Comparison of ENCODE assay signal across 14 cellular contexts in genomic region chr11:48106166-48106565, GRCh38.
DNase-seq lines count a peak whose midpoint lies in the region; ATAC-seq, FAIRE-seq and TF ChIP-seq lines count a peak whose summit lies in the region.
"Had no signal": no experiment of that assay in that cellular context is flagged by ENCODE, and none has a peak within 500 bp of the region (broad histone marks: within the 10 kb centered on the region; RNA-seq: fewer than 3 reads in every experiment).

No MANE protein-coding gene starts in this region.

- H3K27me3 ChIP-seq in WERI-Rb-1 (ENCODE audit: insufficient read depth, low read depth, severe bottlenecking) (no peaks in the 10 kb centered on the region), GM23338 (ENCODE audit: insufficient read depth) (no peaks in the 10 kb centered on the region), stomach (no peaks in the 10 kb centered on the region)
- H3K27me3 ChIP-seq: testis had no signal

- H3K79me2 ChIP-seq in GM23338 (replicated peaks; ENCODE audit: insufficient read depth), result 0 out of 2 replicates have a peak, but pooled peaks cover 5% of the 10 kb centered on the region

- H3K4me3 ChIP-seq in WERI-Rb-1 (ENCODE audit: low read depth, low read length), result no peak overlapping the region
- no peak overlapping the region for H3K4me3 ChIP-seq in GM23338
- H3K4me3 ChIP-seq in stomach, result no peak overlapping the region
- H3K4me3 ChIP-seq: testis had no signal

- H2AFZ ChIP-seq in GM23338, result no peak overlapping the region

- H3K36me3 Mint-ChIP-seq in CD14-positive monocyte (peaks cover 3% of the 10 kb centered on the region in 2 donors), GM23338 (ENCODE audit: low read depth) (no peaks in the 10 kb centered on the region)
- H3K36me3 Mint-ChIP-seq in central memory CD8-positive, alpha-beta T cell (ENCODE audit: insufficient read depth), result peaks cover 9% of the 10 kb centered on the region

- no peak for DNase-seq in CD14-positive monocyte (ENCODE audit: low spot score)
- no peak for DNase-seq in GM12892 (ENCODE audit: insufficient read length)
- peak; percentile 41 for DNase-seq in NOMO-1 treated with DMSO at 0.1 percent for 48 hours (lab: John Stamatoyannopoulos, UW; ENCODE audit: unreplicated experiment)
- DNase-seq in central memory CD8-positive, alpha-beta T cell (ENCODE audit: low spot score in 2 of 2), result no peak
- DNase-seq in WERI-Rb-1, result no peak
- no peak for DNase-seq in GM23338 (ENCODE audit: low spot score)
- no peak for DNase-seq in stomach
- no peak for DNase-seq in NCI-H1417 (lab: John Stamatoyannopoulos, UW)
- DNase-seq: activated gamma-delta T cell, NCI-H1105 treated with DMSO at 0.1 percent for 48 hours, NCI-H510A, testis had no signal

- no peaks in the 10 kb centered on the region for H3K36me3 ChIP-seq in WERI-Rb-1
- no peaks in the 10 kb centered on the region for H3K36me3 ChIP-seq in GM23338 (ENCODE audit: insufficient read depth)
- H3K36me3 ChIP-seq in stomach, result no peaks in the 10 kb centered on the region

- H3K4me1 Mint-ChIP-seq in CD14-positive monocyte (peaks cover 68% of the 10 kb centered on the region), GM23338 (peaks cover 40% of the 10 kb centered on the region)
- H3K4me1 Mint-ChIP-seq in central memory CD8-positive, alpha-beta T cell, result peaks cover 61% of the 10 kb centered on the region

- TF ChIP-seq POLR2A in GM12892 (IDR thresholded peaks at IDR 0.05; ENCODE audit: low read depth, low read length), result no peak
- no peak for TF ChIP-seq POLR2A in stomach (IDR thresholded peaks at IDR 0.05)

- TF ChIP-seq EP300 in stomach (IDR thresholded peaks at IDR 0.05), result no peak

- H3K4me3 Mint-ChIP-seq in CD14-positive monocyte, result no peak overlapping the region
- H3K4me3 Mint-ChIP-seq in central memory CD8-positive, alpha-beta T cell, result no peak overlapping the region
- no peak overlapping the region for H3K4me3 Mint-ChIP-seq in GM23338
- H3K4me3 Mint-ChIP-seq: neural crest cell had no signal

- peaks cover 17% of the 10 kb centered on the region for H3K4me1 ChIP-seq in GM23338 (ENCODE audit: insufficient read depth)
- peaks cover 36 to 86% (median 39%) of the 10 kb centered on the region in 4 donors for H3K4me1 ChIP-seq in stomach

- H3K9me2 ChIP-seq in GM23338 (ENCODE audit: insufficient read depth), result no peaks in the 10 kb centered on the region

- H3K27ac ChIP-seq in WERI-Rb-1 (no peak overlapping the region), GM23338 (ENCODE audit: low read depth) (no peak overlapping the region), stomach (peak overlapping the region in 2 of 5 donors; percentile 13 to 31)
- H3K27ac ChIP-seq: testis had no signal

- peak; percentile 72 for FAIRE-seq in GM12892 (lab: Jason Lieb, UNC)

- intact Hi-C loops in CD14-positive monocyte (cut with micrococcal nuclease) (loop anchor here (2.0 to 5.0 kb wide), 4 partner anchors 74 to 259 kb away; partner anchors contain the start of gene NUP160 (in 1 of the 2)), stomach (cut with DNase I; ENCODE audit: low total_unique reads) (loop anchor here (10.0 kb wide), 2 partner anchors 61 to 171 kb away; no protein-coding TSS in a partner anchor)

- TF ChIP-seq CTCF in CD14-positive monocyte (IDR thresholded peaks at IDR 0.05) (no peak), WERI-Rb-1 (IDR thresholded peaks at IDR 0.05; ENCODE audit: low read depth, low read length) (no peak), GM23338 (conservative IDR thresholded peaks at IDR 0.05; ENCODE audit: low read depth in 2 of 2) (no peak), stomach (IDR thresholded peaks at IDR 0.05) (no peak)

- H3K9me3 Mint-ChIP-seq in CD14-positive monocyte (no peaks in the 10 kb centered on the region), GM23338 (no peaks in the 10 kb centered on the region)
- H3K9me3 Mint-ChIP-seq in central memory CD8-positive, alpha-beta T cell, result no peaks in the 10 kb centered on the region
- H3K9me3 Mint-ChIP-seq: neural crest cell had no signal

- peaks cover 4% of the 10 kb centered on the region; the same call in 1 of the 2 replicates for H3F3A ChIP-seq in GM23338 (replicated peaks; ENCODE audit: low read depth)

- no peaks in the 10 kb centered on the region for H3K9me3 ChIP-seq in WERI-Rb-1 (ENCODE audit: severe bottlenecking)
- H3K9me3 ChIP-seq in stomach, result no peaks in the 10 kb centered on the region
- H3K9me3 ChIP-seq: testis had no signal

- no peak overlapping the region for H3K4me2 ChIP-seq in GM23338

- H4K20me1 ChIP-seq in GM23338 (replicated peaks; ENCODE audit: insufficient read depth), result no peaks in the 10 kb centered on the region

- 42 to 71% (median 56%) methylated on average over 6 of the region's 6 CpGs for WGBS in stomach, 5 donors

- peak overlapping the region; percentile 6 to 82 (median 47) for H3K27ac Mint-ChIP-seq in CD14-positive monocyte
- peak overlapping the region; percentile 38 for H3K27ac Mint-ChIP-seq in central memory CD8-positive, alpha-beta T cell (ENCODE audit: low read depth)
- H3K27ac Mint-ChIP-seq in GM23338, result no peak overlapping the region

- ATAC-seq in central memory CD8-positive, alpha-beta T cell (replicated peaks; ENCODE audit: extremely low read depth, poor library complexity, severe bottlenecking), result no peak
- ATAC-seq in GM23338, result no peak
- ATAC-seq: Right ventricle myocardium inferior had no signal

- H3K27me3 Mint-ChIP-seq in CD14-positive monocyte (ENCODE audit: low read depth in 3 of 3), result no peaks in the 10 kb centered on the region
- no peaks in the 10 kb centered on the region for H3K27me3 Mint-ChIP-seq in central memory CD8-positive, alpha-beta T cell
- H3K27me3 Mint-ChIP-seq in GM23338 (ENCODE audit: insufficient read depth, low read depth, poor library complexity), result peaks cover 7% of the 10 kb centered on the region

TF ChIP-seq in GM23338, 12 proteins besides CTCF, POLR2A, EP300 and RAD21 (continues in another document):
- no peak for TF ChIP-seq JUNB (IDR thresholded peaks at IDR 0.05; ENCODE audit: unreplicated experiment)
- no peak for TF ChIP-seq EZH2 (IDR thresholded peaks at IDR 0.05; ENCODE audit: low read depth, unreplicated experiment)
- TF ChIP-seq ZNF462 (CRISPR knock-in tag; IDR thresholded peaks at IDR 0.05), result no peak
- no peak for TF ChIP-seq NANOG (IDR thresholded peaks at IDR 0.05; ENCODE audit: borderline replicate concordance)
- no peak for TF ChIP-seq CREB1 (CRISPR knock-in tag; IDR thresholded peaks at IDR 0.05; ENCODE audit: low read depth)
- TF ChIP-seq STAT1 (IDR thresholded peaks at IDR 0.05; ENCODE audit: unreplicated experiment), result no peak
- no peak for TF ChIP-seq ZNF114 (CRISPR knock-in tag; IDR thresholded peaks at IDR 0.05)
- no peak for TF ChIP-seq POLR2AphosphoS5 (IDR thresholded peaks at IDR 0.05; ENCODE audit: low read depth)
- TF ChIP-seq EZH2phosphoT487 (IDR thresholded peaks at IDR 0.05; ENCODE audit: unreplicated experiment), result no peak
